Comparison of ENCODE assay signal across 5 cellular contexts in genomic region chr4:76043306-76043705, GRCh38. TPM values are rescaled to one million over a fixed set of nuclear protein-coding genes. Genes with fewer than 3 reads are reported as not detected.
"Had no signal": no experiment of that assay in that cellular context is flagged by ENCODE, and none has a peak within 500 bp of the region (broad histone marks: within the 10 kb centered on the region; RNA-seq: fewer than 3 reads in every experiment).

No MANE protein-coding gene starts in this region.

RNA-seq across cellular contexts. Expression of gene CXCL11, which starts 7.4 kb away (rescaled TPM):
- total RNA-seq: HepG2, HT1080 had no signal
- polyA plus RNA-seq: IgD-negative memory B cell, IMR-90 had no signal

RNA-seq across cellular contexts. Expression of gene CXCL10, which starts 20.0 kb away (rescaled TPM):
- total RNA-seq: HepG2, HT1080 had no signal
- polyA plus RNA-seq: HepG2 had no signal

RNA-seq across cellular contexts. Expression of gene ART3, which starts 31.2 kb away (rescaled TPM):
- total RNA-seq: HepG2, HT-29, HT1080, IMR-90 had no signal
- polyA plus RNA-seq: HepG2, IgD-negative memory B cell had no signal

RNA-seq across cellular contexts. Expression of gene CXCL9, which starts 36.0 kb away (rescaled TPM):
- total RNA-seq: HepG2, HT-29, HT1080, IMR-90 had no signal
- polyA plus RNA-seq: HepG2, IgD-negative memory B cell, IMR-90 had no signal
